8 cellular contexts compared by ENCODE assay signal in genomic region chr2:144357623-144358400, GRCh38.
DNase-seq lines count a peak whose midpoint lies in the region; ATAC-seq, FAIRE-seq and TF ChIP-seq lines count a peak whose summit lies in the region.

No MANE protein-coding gene starts in this region.

- H3K4me1 ChIP-seq in breast epithelium, result no peaks in the 10 kb centered on the region

- peak; percentile 61 for ATAC-seq in GM21576 (IDR thresholded peaks at IDR 0.05; ENCODE audit: unreplicated experiment)

- FAIRE-seq in GM12891 (lab: Jason Lieb, UNC), result peak; percentile 83

- no peaks in the 10 kb centered on the region for H3K9me3 Mint-ChIP-seq in glutamatergic neuron (ENCODE audit: unreplicated experiment)

- H3K4me1 Mint-ChIP-seq in glutamatergic neuron (ENCODE audit: low read depth, unreplicated experiment), result peaks cover 29% of the 10 kb centered on the region

- no peak for TF ChIP-seq POLR2A in GM12891 (IDR thresholded peaks at IDR 0.05; ENCODE audit: low read depth, low read length)
- no peak for TF ChIP-seq POLR2A in breast epithelium (IDR thresholded peaks at IDR 0.05)

- no peak overlapping the region for H3K27ac Mint-ChIP-seq in glutamatergic neuron (ENCODE audit: unreplicated experiment)

- no peaks in the 10 kb centered on the region for H3K9me3 ChIP-seq in breast epithelium

- no peak overlapping the region for H3K4me3 Mint-ChIP-seq in glutamatergic neuron (ENCODE audit: unreplicated experiment)

- no peaks in the 10 kb centered on the region for H3K36me3 Mint-ChIP-seq in glutamatergic neuron (ENCODE audit: unreplicated experiment)

- no peak overlapping the region for H3K4me3 ChIP-seq in breast epithelium

- no peaks in the 10 kb centered on the region for H3K27me3 Mint-ChIP-seq in glutamatergic neuron (ENCODE audit: unreplicated experiment)

- no peaks in the 10 kb centered on the region for H3K36me3 ChIP-seq in breast epithelium

- intact Hi-C loops in breast epithelium (cut with DNase I; ENCODE audit: low total_unique reads), result no loop called here

- H3K27ac ChIP-seq in breast epithelium, result peak overlapping the region; percentile 12 to 16

- no peaks in the 10 kb centered on the region for H3K27me3 ChIP-seq in breast epithelium

- no peak for DNase-seq in GM12891 (ENCODE audit: insufficient read length, low spot score)
- peak; percentile 92 for DNase-seq in HT1080 (ENCODE audit: low read depth)
- DNase-seq in breast epithelium (ENCODE audit: low spot score in 2 of 2), result no peak
- DNase-seq in pulmonary artery endothelial cell (ENCODE audit: low read depth, low spot score), result peak; percentile 87
- no peak for DNase-seq in central memory CD4-positive, alpha-beta T cell
- DNase-seq in putamen (ENCODE audit: low spot score), result no peak
- no peak for DNase-seq in glutamatergic neuron

- TF ChIP-seq CTCF in breast epithelium (IDR thresholded peaks at IDR 0.05) (no peak), glutamatergic neuron (IDR thresholded peaks at IDR 0.05; ENCODE audit: partially characterized antibody, unreplicated experiment) (no peak)

TF ChIP-seq in GM12891, 5 proteins besides CTCF, POLR2A, EP300 and RAD21:
- TF ChIP-seq SPI1 (IDR thresholded peaks at IDR 0.05; ENCODE audit: low read depth, low read length), result 0 out of 2 replicates have a peak, but pooled peaks have one; percentile 11
- peak; percentile 85 for TF ChIP-seq POU2F2 (IDR thresholded peaks at IDR 0.05; ENCODE audit: low read depth, low read length)
- TF ChIP-seq PAX5 (IDR thresholded peaks at IDR 0.05; ENCODE audit: insufficient read depth, low read length, severe bottlenecking), result peak; percentile 17
- TF ChIP-seq TAF1 (IDR thresholded peaks at IDR 0.05; ENCODE audit: low read depth, low read length), result no peak
- no peak for TF ChIP-seq POLR2AphosphoS5 (IDR thresholded peaks at IDR 0.05; ENCODE audit: low read depth, low read length)

Comparison
In these comparisons a context has a peak if more than half of its experiments do, and no peak if none do; other contexts are left out.
1. DNase-seq: peak in HT1080 (single experiment) and pulmonary artery endothelial cell (single experiment); none in GM12891 (single experiment), breast epithelium (0 of 2), central memory CD4-positive, alpha-beta T cell (single experiment), putamen (single experiment) and glutamatergic neuron (single experiment).